Comparison of ENCODE assay signal across 8 cellular contexts in genomic region chr4:108466936-108467902, GRCh38.
DNase-seq lines count a peak whose midpoint lies in the region; ATAC-seq, FAIRE-seq and TF ChIP-seq lines count a peak whose summit lies in the region.

No MANE protein-coding gene starts in this region.

- DNase-seq in GM12891 (ENCODE audit: insufficient read length, low spot score) (peak; percentile 6), HK-2 (ENCODE audit: unreplicated experiment) (peak; percentile 2), amniotic epithelial cell (ENCODE audit: low read depth) (peak; percentile 71), retinal pigment epithelial cell (ENCODE audit: low read depth) (peak; percentile 57), cortex of kidney (lab: John Stamatoyannopoulos, UW) (no peak), NCI-H345 (lab: John Stamatoyannopoulos, UW) (no peak), Caco-2 (no peak)

- no peaks in the 10 kb centered on the region for H3K9me3 ChIP-seq in Caco-2

- no peak overlapping the region for H3K4me3 Mint-ChIP-seq in Caco-2 (ENCODE audit: unreplicated experiment)

- H3K4me3 ChIP-seq in retinal pigment epithelial cell (ENCODE audit: low read length), result no peak overlapping the region
- H3K4me3 ChIP-seq in Caco-2 (ENCODE audit: low read depth, low read length), result no peak overlapping the region

- no peaks in the 10 kb centered on the region for H3K27me3 ChIP-seq in Caco-2 (replicated peaks; ENCODE audit: control insufficient read depth, insufficient read depth, low read length)

- intact Hi-C loops in Caco-2 (cut with micrococcal nuclease; ENCODE audit: unreplicated experiment), result no loop called here

- H3K36me3 ChIP-seq in Caco-2 (ENCODE audit: control insufficient read depth, insufficient read depth, low read length), result no peaks in the 10 kb centered on the region

- no peaks in the 10 kb centered on the region for H3K27me3 Mint-ChIP-seq in Caco-2 (ENCODE audit: insufficient read depth, unreplicated experiment)

- no peak for TF ChIP-seq POLR2A in GM12891 (IDR thresholded peaks at IDR 0.05; ENCODE audit: low read depth, low read length)

- H3K9me3 Mint-ChIP-seq in Caco-2 (ENCODE audit: unreplicated experiment), result no peaks in the 10 kb centered on the region

- no peak for FAIRE-seq in GM12891 (lab: Jason Lieb, UNC)

- POLR2A ChIA-PET in Caco-2 (lab: Charles Lee), result no interaction called here

- H3K4me1 Mint-ChIP-seq in Caco-2 (ENCODE audit: low read depth, unreplicated experiment), result no peaks in the 10 kb centered on the region

- BruUV-seq in Caco-2 (replicated peaks; lab: Mats Ljungman, UMichigan), result no TSS peak

- no peaks in the 10 kb centered on the region for H3K4me1 ChIP-seq in Caco-2

- no peak for TF ChIP-seq CTCF in retinal pigment epithelial cell (conservative IDR thresholded peaks at IDR 0.05; ENCODE audit: low read depth, low read length)
- TF ChIP-seq CTCF in Caco-2 (IDR thresholded peaks at IDR 0.05; ENCODE audit: insufficient read depth in 1 of 2, low read depth in 1 of 2, low read length in 1 of 2, severe bottlenecking in 1 of 2, unreplicated experiment in 1 of 2), result no peak

- H3K27ac Mint-ChIP-seq in Caco-2 (ENCODE audit: unreplicated experiment), result no peak overlapping the region

- no peaks in the 10 kb centered on the region for H3K36me3 Mint-ChIP-seq in Caco-2 (ENCODE audit: insufficient read depth, unreplicated experiment)

- ATAC-seq in GM21526 (IDR thresholded peaks at IDR 0.05; ENCODE audit: low FRiP score, unreplicated experiment), result peak; percentile 90

- CTCF ChIA-PET in Caco-2 (lab: Charles Lee), result no interaction called here

TF ChIP-seq in GM12891, 5 proteins besides CTCF, POLR2A, EP300 and RAD21:
- TF ChIP-seq PAX5 (IDR thresholded peaks at IDR 0.05; ENCODE audit: insufficient read depth, low read length, severe bottlenecking) (no peak), POLR2AphosphoS5 (IDR thresholded peaks at IDR 0.05; ENCODE audit: low read depth, low read length) (no peak), POU2F2 (IDR thresholded peaks at IDR 0.05; ENCODE audit: low read depth, low read length) (no peak)
TF ChIP-seq in GM12891: peak in this region for 0.

Comparison
In these comparisons a context has a peak if more than half of its experiments do, and no peak if none do; other contexts are left out.
1. DNase-seq: peak in GM12891 (single experiment), HK-2 (single experiment), amniotic epithelial cell (single experiment) and retinal pigment epithelial cell (single experiment); none in cortex of kidney (single experiment), NCI-H345 (single experiment) and Caco-2 (0 of 2).